13 cellular contexts compared by ENCODE assay signal in genomic region chr5:157665467-157666085, GRCh38. TPM values are rescaled to one million over a fixed set of nuclear protein-coding genes. Genes with fewer than 3 reads are reported as not detected.
DNase-seq lines count a peak whose midpoint lies in the region; ATAC-seq and TF ChIP-seq lines count a peak whose summit lies in the region.
"Had no signal": no experiment of that assay in that cellular context is flagged by ENCODE, and none has a peak within 500 bp of the region (broad histone marks: within the 10 kb centered on the region; RNA-seq: fewer than 3 reads in every experiment).

No MANE protein-coding gene starts in this region.

- in situ Hi-C loops in GM23248 (cut with MboI) (no loop called here), HAP-1 (cut with MboI; ENCODE audit: low sequenced_read_pairs) (no loop called here)

- H3K4me3 ChIP-seq in AG04449 (ENCODE audit: low read depth, low read length) = no peak overlapping the region
- H3K4me3 ChIP-seq in GM23248 = no peak overlapping the region
- no peak overlapping the region for H3K4me3 ChIP-seq in smooth muscle cell
- H3K4me3 ChIP-seq in HAP-1 = no peak overlapping the region

- WGBS in GM23248 (ENCODE audit: low coverage in 1 of 2, low lambda C conversion rate in 2 of 2, missing lambda C conversion rate in 2 of 2), 2 experiments = 61 to 63% methylated on average over 2 of the region's 2 CpGs
- WGBS in smooth muscle cell (ENCODE audit: low lambda C conversion rate) = 68% methylated on average over 2 of the region's 2 CpGs

- H4K20me1 ChIP-seq in GM23248 (ENCODE audit: insufficient read depth) = no peaks in the 10 kb centered on the region
- H4K20me1 ChIP-seq in smooth muscle cell (ENCODE audit: low read depth) = no peaks in the 10 kb centered on the region

- no peak overlapping the region for H3K9ac ChIP-seq in GM23248
- no peak overlapping the region for H3K9ac ChIP-seq in smooth muscle cell (ENCODE audit: low read depth)

- no peaks in the 10 kb centered on the region for H3F3A ChIP-seq in GM23248 (ENCODE audit: insufficient read depth)
- no peaks in the 10 kb centered on the region for H3F3A ChIP-seq in smooth muscle cell (ENCODE audit: low read depth)

- H3K4me1 ChIP-seq in GM23248 (ENCODE audit: insufficient read depth) (0 out of 2 replicates have a peak, but pooled peaks cover 3% of the 10 kb centered on the region), smooth muscle cell (ENCODE audit: low read depth) (no peaks in the 10 kb centered on the region), HAP-1 (peaks cover 1% of the 10 kb centered on the region; the same call in 1 of the 2 replicates)

- H3K79me2 ChIP-seq in GM23248 (ENCODE audit: insufficient read depth) = no peaks in the 10 kb centered on the region
- no peaks in the 10 kb centered on the region for H3K79me2 ChIP-seq in smooth muscle cell (ENCODE audit: low read depth)

- no peaks in the 10 kb centered on the region for H3K9me3 ChIP-seq in GM23248 (ENCODE audit: low read depth)
- H3K9me3 ChIP-seq in smooth muscle cell (replicated peaks; ENCODE audit: low read depth) = no peaks in the 10 kb centered on the region
- H3K9me3 ChIP-seq in HAP-1 = no peaks in the 10 kb centered on the region

- H3K36me3 ChIP-seq in GM23248 (ENCODE audit: low read depth) (no peaks in the 10 kb centered on the region), smooth muscle cell (ENCODE audit: low read depth) (no peaks in the 10 kb centered on the region), HAP-1 (replicated peaks) (no peaks in the 10 kb centered on the region)

- CTCF ChIA-PET in AG04449 (lab: Yijun Ruan, JAX) = interaction anchor here (0.9 to 6.4 kb wide), 3 partner anchors 17 to 78 kb away, joined by 3 to 74 read pairs (median 41); partner anchors contain the start of gene LSM11

- H3K4me2 ChIP-seq in GM23248 (ENCODE audit: unreplicated experiment) (no peak overlapping the region), smooth muscle cell (no peak overlapping the region)

- no peak for TF ChIP-seq CTCF in AG04449 (IDR thresholded peaks at IDR 0.05; ENCODE audit: insufficient read depth, low read length, missing control alignments)
- no peak for TF ChIP-seq CTCF in smooth muscle cell (IDR thresholded peaks at IDR 0.05; ENCODE audit: borderline replicate concordance, insufficient read depth, poor library complexity, severe bottlenecking)

- DNase-seq in AG04449 (ENCODE audit: low read depth, low spot score) (peak; percentile 24), GM23248 (peak; percentile 85), RPMI7951 (ENCODE audit: low read depth) (peak; percentile 81), fibroblast of the conjunctiva (ENCODE audit: low read depth) (peak; percentile 14), smooth muscle cell (lab: John Stamatoyannopoulos, UW; ENCODE audit: unreplicated experiment) (no peak), HAP-1 (ENCODE audit: low spot score in 2 of 2) (no peak)
- DNase-seq in activated CD4-positive, CD25-positive, alpha-beta regulatory T cell (lab: John Stamatoyannopoulos, UW) = no peak
- DNase-seq: activated CD8-positive, alpha-beta T cell treated with anti-CD3 and anti-CD28 coated beads for 36 hours; CD4-positive, CD25-positive, alpha-beta regulatory T cell; NCI-H2227 treated with DMSO at 0.1 percent for 48 hours had no signal

- no peak overlapping the region for H3K27ac ChIP-seq in GM23248
- H3K27ac ChIP-seq in smooth muscle cell (ENCODE audit: low read depth) = no peak overlapping the region

- no peaks in the 10 kb centered on the region for H3K9me2 ChIP-seq in GM23248 (ENCODE audit: insufficient read depth)

- POLR2A ChIA-PET in AG04449 (lab: Yijun Ruan, JAX) = interaction anchor here (0.5 kb wide), 1 partner anchor 283 kb away, joined by 3 read pairs; no protein-coding TSS in a partner anchor

- no peak overlapping the region for H2AFZ ChIP-seq in GM23248
- no peak overlapping the region for H2AFZ ChIP-seq in smooth muscle cell (ENCODE audit: low read depth)

- H3K27me3 ChIP-seq in GM23248 (replicated peaks; ENCODE audit: insufficient read depth) (no peaks in the 10 kb centered on the region), smooth muscle cell (ENCODE audit: low read depth) (no peaks in the 10 kb centered on the region), HAP-1 (ENCODE audit: low read depth) (no peaks in the 10 kb centered on the region)

- no peak for ATAC-seq in HG03460 (IDR thresholded peaks at IDR 0.05; ENCODE audit: unreplicated experiment)
- ATAC-seq: activated CD8-positive, alpha-beta T cell treated with anti-CD3 and anti-CD28 coated beads for 36 hours had no signal

RNA-seq across cellular contexts. Expression of gene C5orf52, which starts 5.8 kb away (rescaled TPM):
- total RNA-seq in GM23248 (2014; rRNA removed; shearing (Covaris generic)) = not detected in 2 replicates
- polyA plus RNA-seq in GM23248 (2016; fragmentation: Nextera tagmentation; extraction: Ambion mirVana) (not detected in 2 replicates), smooth muscle cell (not detected in 2 replicates)
- total RNA-seq in RPMI7951 (2014; rRNA removed; shearing (Covaris generic)) = not detected in 2 replicates
- not detected in 2 replicates for total RNA-seq in smooth muscle cell
- total RNA-seq: activated CD8-positive, alpha-beta T cell treated with anti-CD3 and anti-CD28 coated beads for 36 hours; CD4-positive, CD25-positive, alpha-beta regulatory T cell; endothelial cell of umbilical vein; liver had no signal
- polyA plus RNA-seq: CD4-positive, CD25-positive, alpha-beta regulatory T cell; endothelial cell of umbilical vein; liver had no signal

RNA-seq across cellular contexts. Expression of gene SOX30, which starts 13.3 kb away (rescaled TPM):
- total RNA-seq in GM23248 (2014; rRNA removed; shearing (Covaris generic)) = not detected in 2 replicates
- 0.08 TPM in 2 replicates for polyA plus RNA-seq in GM23248 (2016; fragmentation: Nextera tagmentation; extraction: Ambion mirVana)
- not detected in 2 replicates for total RNA-seq in RPMI7951 (2014; rRNA removed; shearing (Covaris generic))
- total RNA-seq in smooth muscle cell = 1.5 TPM in 1 of 2 replicates, not detected in the other
- 0.38 TPM in 1 of 2 replicates, not detected in the other for polyA plus RNA-seq in smooth muscle cell
- total RNA-seq: CD4-positive, CD25-positive, alpha-beta regulatory T cell; endothelial cell of umbilical vein had no signal
- polyA plus RNA-seq: endothelial cell of umbilical vein had no signal

Comparison
In these comparisons a context has a peak if more than half of its experiments do, and no peak if none do; other contexts are left out.
1. DNase-seq: peak in AG04449 (single experiment), GM23248 (single experiment), RPMI7951 (single experiment) and fibroblast of the conjunctiva (single experiment); none in smooth muscle cell (single experiment), activated CD4-positive, CD25-positive, alpha-beta regulatory T cell (0 of 4) and HAP-1 (0 of 2).